8 cellular contexts compared by ENCODE assay signal in genomic region chr17:42659932-42660274, GRCh38. TPM values are rescaled to one million over a fixed set of nuclear protein-coding genes. Genes with fewer than 3 reads are reported as not detected.
DNase-seq lines count a peak whose midpoint lies in the region; ATAC-seq and TF ChIP-seq lines count a peak whose summit lies in the region.
"Not testable (repeated sequence)": the region's sequence is repeated elsewhere in the genome, so short reads cannot be mapped to it uniquely, and the experiment has no call there.

No MANE protein-coding gene starts in this region.

- H3K27me3 Mint-ChIP-seq in HFFc6 (ENCODE audit: insufficient read depth); nephron progenitor cell (ENCODE audit: low read depth, poor library complexity): not testable (repeated sequence)
- H3K27me3 Mint-ChIP-seq in stimulated activated memory B cell treated with anti-CD40 and anti-IgM and Interleukin-4, amounts not matched to agents 10 μg/mL and 1 μg/mL and 100 μg/mL, for 72 hours = peaks cover 10% of the 10 kb centered on the region

- H3K9me3 Mint-ChIP-seq in HFFc6; stimulated activated memory B cell treated with anti-CD40 and anti-IgM and Interleukin-4, amounts not matched to agents 10 μg/mL and 1 μg/mL and 100 μg/mL, for 72 hours: not testable (repeated sequence)
- peaks cover 14% of the 10 kb centered on the region for H3K9me3 Mint-ChIP-seq in nephron progenitor cell

- not testable (repeated sequence) for H3K36me3 ChIP-seq in SU-DHL-6 (ENCODE audit: low read length); iPS-18a (ENCODE audit: control insufficient read depth, low read depth, low read length)
- H3K36me3 ChIP-seq in adipocyte (ENCODE audit: control insufficient read depth, insufficient read depth, low read length, severe bottlenecking) = peaks cover 12% of the 10 kb centered on the region

- TF ChIP-seq CTCF in AG09309 (IDR thresholded peaks at IDR 0.05; ENCODE audit: control insufficient read depth, insufficient read depth, low read depth, low read length, missing control alignments); HFFc6 (IDR thresholded peaks at IDR 0.05); SU-DHL-6 (IDR thresholded peaks at IDR 0.05; ENCODE audit: insufficient read depth, low read length, poor library complexity, severe bottlenecking); epithelial cell of esophagus (IDR thresholded peaks at IDR 0.05; ENCODE audit: insufficient read depth, low read depth, low read length, missing control alignments); nephron progenitor cell (IDR thresholded peaks at IDR 0.05): not testable (repeated sequence)

- not testable (repeated sequence) for H3K27ac ChIP-seq in SU-DHL-6 (ENCODE audit: low read depth, low read length); iPS-18a (ENCODE audit: low read length)

- not testable (repeated sequence) for ATAC-seq in stimulated activated memory B cell treated with anti-CD40 and anti-IgM and Interleukin-4, amounts not matched to agents 10 μg/mL and 1 μg/mL and 100 μg/mL, for 72 hours

- H3K4me3 Mint-ChIP-seq in HFFc6 (peak overlapping the region; percentile 90), nephron progenitor cell (peak overlapping the region; percentile 90)
- peak overlapping the region; percentile 91 for H3K4me3 Mint-ChIP-seq in stimulated activated memory B cell treated with anti-CD40 and anti-IgM and Interleukin-4, amounts not matched to agents 10 μg/mL and 1 μg/mL and 100 μg/mL, for 72 hours

- H3K9ac ChIP-seq in SU-DHL-6 (ENCODE audit: low read length) (0 out of 2 replicates have a peak overlapping the region, but pooled peaks have one; percentile 71), adipocyte (ENCODE audit: low read length) (peak overlapping the region; percentile 86), iPS-18a (ENCODE audit: low read length) (peak overlapping the region; percentile 43)

- H3K36me3 Mint-ChIP-seq in HFFc6 (ENCODE audit: low read depth); stimulated activated memory B cell treated with anti-CD40 and anti-IgM and Interleukin-4, amounts not matched to agents 10 μg/mL and 1 μg/mL and 100 μg/mL, for 72 hours: not testable (repeated sequence)
- peaks cover 17% of the 10 kb centered on the region for H3K36me3 Mint-ChIP-seq in nephron progenitor cell (ENCODE audit: low read depth)

- not testable (repeated sequence) for H3K9me2 ChIP-seq in SU-DHL-6 (replicated peaks; ENCODE audit: insufficient read depth, low read length)

- H3K9me3 ChIP-seq in SU-DHL-6 (ENCODE audit: insufficient read depth, low read length); adipocyte (ENCODE audit: control insufficient read depth, low read length); iPS-18a (ENCODE audit: control insufficient read depth, low read depth, low read length): not testable (repeated sequence)

- peaks cover 13% of the 10 kb centered on the region for H3K4me1 ChIP-seq in adipocyte (ENCODE audit: control insufficient read depth, insufficient read depth, low read length)
- not testable (repeated sequence) for H3K4me1 ChIP-seq in iPS-18a (ENCODE audit: control insufficient read depth, low read depth, low read length)

- H3K4me3 ChIP-seq in AG09309 (ENCODE audit: control insufficient read depth, low read depth, low read length) = peak overlapping the region; percentile 69
- H3K4me3 ChIP-seq in SU-DHL-6 (ENCODE audit: insufficient read depth, low read length, poor library complexity, severe bottlenecking) = not testable (repeated sequence)
- H3K4me3 ChIP-seq in adipocyte (ENCODE audit: low read length) = peak overlapping the region; percentile 88
- H3K4me3 ChIP-seq in epithelial cell of esophagus (ENCODE audit: low read length) = peak overlapping the region; percentile 66
- H3K4me3 ChIP-seq in iPS-18a (ENCODE audit: low read length) = peak overlapping the region; percentile 76

- not testable (repeated sequence) for H3K79me2 ChIP-seq in SU-DHL-6 (ENCODE audit: insufficient read depth, low read length)

- H3K27ac Mint-ChIP-seq in HFFc6 = peak overlapping the region; percentile 82
- H3K27ac Mint-ChIP-seq in nephron progenitor cell = not testable (repeated sequence)
- H3K27ac Mint-ChIP-seq in stimulated activated memory B cell treated with anti-CD40 and anti-IgM and Interleukin-4, amounts not matched to agents 10 μg/mL and 1 μg/mL and 100 μg/mL, for 72 hours = peak overlapping the region; percentile 84

- H3K4me1 Mint-ChIP-seq in HFFc6 (ENCODE audit: low read depth) = peaks cover 56% of the 10 kb centered on the region
- peaks cover 21% of the 10 kb centered on the region for H3K4me1 Mint-ChIP-seq in nephron progenitor cell
- H3K4me1 Mint-ChIP-seq in stimulated activated memory B cell treated with anti-CD40 and anti-IgM and Interleukin-4, amounts not matched to agents 10 μg/mL and 1 μg/mL and 100 μg/mL, for 72 hours = peaks cover 35% of the 10 kb centered on the region

- not testable (repeated sequence) for H4K20me1 ChIP-seq in SU-DHL-6 (ENCODE audit: low read depth, low read length)

- H2AFZ ChIP-seq in SU-DHL-6 (ENCODE audit: low read depth, low read length, severe bottlenecking) = not testable (repeated sequence)

- not testable (repeated sequence) for DNase-seq in AG09309 (ENCODE audit: low read depth); HFFc6; adipocyte (ENCODE audit: low read depth); epithelial cell of esophagus (ENCODE audit: low read depth); nephron progenitor cell

- H3F3A ChIP-seq in SU-DHL-6 (ENCODE audit: insufficient read depth) = not testable (repeated sequence)

- H3K27me3 ChIP-seq in SU-DHL-6 (ENCODE audit: low read length); adipocyte (replicated peaks; ENCODE audit: control insufficient read depth, insufficient read depth, low read length); iPS-18a (ENCODE audit: control insufficient read depth, insufficient read depth, low read length): not testable (repeated sequence)

- peak overlapping the region; percentile 61 for H3K4me2 ChIP-seq in SU-DHL-6 (ENCODE audit: low read depth, low read length, poor library complexity, severe bottlenecking)

RNA-seq across cellular contexts. Expression of gene TUBG2, which starts 0.8 kb away (rescaled TPM):
- 10 to 100 TPM; 15.2 to 17.3 (median 16.9) TPM for total RNA-seq in HFFc6 (2021; fragmentation: NEBNext Ultra II Directional; extraction: Animal tissue kit (Norgen Biotek cat#: 25700))

RNA-seq across cellular contexts. Expression of gene PLEKHH3, which starts 16.9 kb away (rescaled TPM):
- total RNA-seq in HFFc6 (2021; fragmentation: NEBNext Ultra II Directional; extraction: Animal tissue kit (Norgen Biotek cat#: 25700)) = 10 to 100 TPM; 16.4 to 22.4 (median 19.1) TPM

RNA-seq across cellular contexts. Expression of gene CCR10, which starts 21.7 kb away (rescaled TPM):
- 1 to 10 TPM; 1.7 to 2.9 (median 2.2) TPM for total RNA-seq in HFFc6 (2021; fragmentation: NEBNext Ultra II Directional; extraction: Animal tissue kit (Norgen Biotek cat#: 25700))

RNA-seq across cellular contexts. Expression of gene CNTNAP1, which starts 22.4 kb away (rescaled TPM):
- total RNA-seq in HFFc6 (2021; fragmentation: NEBNext Ultra II Directional; extraction: Animal tissue kit (Norgen Biotek cat#: 25700)) = 10 to 100 TPM; 26.0 to 43.7 (median 37.7) TPM

RNA-seq across cellular contexts. Expression of gene TUBG1, which starts 50.4 kb away (rescaled TPM):
- total RNA-seq in HFFc6 (2021; fragmentation: NEBNext Ultra II Directional; extraction: Animal tissue kit (Norgen Biotek cat#: 25700)) = 100 to 1,000 TPM in 5 of 6 experiments, 10 to 100 TPM in 1; 85.5 to 127 (median 112) TPM
